Comparison of ENCODE assay signal across 9 cellular contexts in genomic region chr15:92803852-92804609, GRCh38.
DNase-seq lines count a peak whose midpoint lies in the region; ATAC-seq, FAIRE-seq and TF ChIP-seq lines count a peak whose summit lies in the region.
"Had no signal": no experiment of that assay in that cellular context is flagged by ENCODE, and none has a peak within 500 bp of the region (broad histone marks: within the 10 kb centered on the region; RNA-seq: fewer than 3 reads in every experiment).

No MANE protein-coding gene starts in this region.

- H2BK15ac ChIP-seq in IMR-90 (ENCODE audit: low read depth, low read length): peak overlapping the region; percentile 3; the same call in 2 of the 3 replicates

- H3K9ac ChIP-seq in IMR-90 (ENCODE audit: low read depth, low read length): 0 out of 2 replicates have a peak overlapping the region, but pooled peaks have one; percentile 2

- H4K8ac ChIP-seq in IMR-90 (ENCODE audit: low read depth in 2 of 2, low read length in 2 of 2): peak overlapping the region; percentile 2 to 83; a peak in 3 of 4 replicates

- POLR2A ChIA-PET in IMR-90 (lab: Charles Lee; ENCODE audit: unreplicated experiment): interaction anchor here (0.9 to 1.4 kb wide), 4 partner anchors 16 to 166 kb away, joined by 3 to 16 read pairs (median 7); no protein-coding TSS in a partner anchor

- H2AK5ac ChIP-seq in IMR-90 (ENCODE audit: low read depth, low read length): peak overlapping the region; percentile 26; the same call in 1 of the 2 replicates

- peaks cover 9 to 26% of the 10 kb centered on the region in 2 experiments; a peak in 3 of 4 replicates for H3K79me1 ChIP-seq in IMR-90 (ENCODE audit: low read depth in 1 of 2, low read length in 2 of 2)

- no peaks in the 10 kb centered on the region for H4K20me1 ChIP-seq in IMR-90 (ENCODE audit: insufficient read depth, low read length)

- WGBS in IMR-90 (ENCODE audit: extremely low coverage in 2 of 2, insufficient read length in 1 of 2), 2 experiments: no CpG with 5 or more reads among the region's 5 CpGs
- 13% methylated on average over 4 of the region's 5 CpGs for WGBS in right lobe of liver (ENCODE audit: insufficient coverage, low coverage, low lambda C conversion rate, missing lambda C conversion rate)

- FAIRE-seq in bronchial epithelial cell (lab: Jason Lieb, UNC): no peak
- FAIRE-seq: islet of Langerhans had no signal

- ATAC-seq in GM21367 (IDR thresholded peaks at IDR 0.05; ENCODE audit: unreplicated experiment) (peak; percentile 33), IMR-90 (ENCODE audit: low read depth) (peak; percentile 88), right lobe of liver (peak; percentile 60 to 80 (median 76)), GM19397 (IDR thresholded peaks at IDR 0.05; ENCODE audit: unreplicated experiment) (no peak)

- intact Hi-C loops in IMR-90 (cut with micrococcal nuclease) (loop anchor here (1.0 to 10.0 kb wide), 2 partner anchors 78 to 191 kb away; no protein-coding TSS in a partner anchor), right lobe of liver (cut with DNase I) (loop anchor here in 1 of 2 donors (5.0 kb wide), 1 partner anchor 113 kb away; no protein-coding TSS in a partner anchor)

- H3K9me1 ChIP-seq in IMR-90 (ENCODE audit: insufficient read depth, low read length): no peaks in the 10 kb centered on the region

- no peak overlapping the region for H3K4me3 ChIP-seq in IMR-90 (ENCODE audit: insufficient read depth, low read depth, low read length)
- H3K4me3 ChIP-seq in bronchial epithelial cell (ENCODE audit: low read depth, low read length): no peak overlapping the region
- H3K4me3 ChIP-seq in right lobe of liver: no peak overlapping the region

- peak overlapping the region; percentile 93 for H4K91ac ChIP-seq in IMR-90 (ENCODE audit: insufficient read depth, low read depth, low read length)

- peak overlapping the region; percentile 75 for H3K18ac ChIP-seq in IMR-90 (ENCODE audit: low read depth, low read length)

- H3K56ac ChIP-seq in IMR-90 (ENCODE audit: extremely low read depth, insufficient read depth, low read length): peak overlapping the region; percentile 34; the same call in 1 of the 2 replicates

- no TSS peak for BruUV-seq in IMR-90 (replicated peaks; lab: Mats Ljungman, UMichigan)

- no peak for TF ChIP-seq CTCF in IMR-90 (conservative IDR thresholded peaks at IDR 0.05; ENCODE audit: low read depth, low read length)
- TF ChIP-seq CTCF in bronchial epithelial cell (IDR thresholded peaks at IDR 0.05; ENCODE audit: insufficient read depth, low read length, severe bottlenecking): no peak
- TF ChIP-seq CTCF in right lobe of liver (IDR thresholded peaks at IDR 0.05): no peak

- CTCF ChIA-PET in IMR-90 (lab: Yijun Ruan, JAX): interaction anchor here (0.7 to 1.2 kb wide), 2 partner anchors 114 to 144 kb away, joined by 4 read pairs; no protein-coding TSS in a partner anchor

- peak overlapping the region; percentile 92 for H2BK20ac ChIP-seq in IMR-90 (ENCODE audit: low read depth, low read length)

- H3K27me3 ChIP-seq in IMR-90 (ENCODE audit: control insufficient read depth, insufficient read depth, low read length) (no peaks in the 10 kb centered on the region), bronchial epithelial cell (ENCODE audit: control insufficient read depth, insufficient read depth, low read length) (no peaks in the 10 kb centered on the region), right lobe of liver (no peaks in the 10 kb centered on the region)

- H2AK9ac ChIP-seq in IMR-90 (replicated peaks; ENCODE audit: low read depth, low read length, poor library complexity): peak overlapping the region; percentile 4

- H3K4me1 ChIP-seq in IMR-90 (ENCODE audit: control insufficient read depth, insufficient read depth, low read length): peaks cover 18% of the 10 kb centered on the region
- H3K4me1 ChIP-seq in right lobe of liver: peaks cover 0 to 22% (median 10%) of the 10 kb centered on the region in 4 donors

- H3K27ac ChIP-seq in IMR-90 (ENCODE audit: insufficient read depth, low read length): peak overlapping the region; percentile 72; the same call in 1 of the 2 replicates
- H3K27ac ChIP-seq in right lobe of liver: peak overlapping the region; percentile 93 to 100 (median 100)

- no peak overlapping the region for H2AFZ ChIP-seq in IMR-90 (replicated peaks; ENCODE audit: low read length, poor library complexity)

- peak overlapping the region; percentile 99 for H2BK5ac ChIP-seq in IMR-90 (ENCODE audit: low read depth, low read length, poor library complexity, severe bottlenecking)

- H4K5ac ChIP-seq in IMR-90 (ENCODE audit: low read depth, low read length): peak overlapping the region; percentile 70

- dilution Hi-C loops in IMR-90 (cut with HindIII; ENCODE audit: low sequenced_read_pairs, unreplicated experiment): loop anchor here (25.0 kb wide), 1 partner anchor 133 kb away; no protein-coding TSS in a partner anchor

- TF ChIP-seq RAD21 in IMR-90 (IDR thresholded peaks at IDR 0.05; ENCODE audit: low read length): peak; percentile 24

- H3K9me3 ChIP-seq in IMR-90 (ENCODE audit: control insufficient read depth, insufficient read depth, low read length) (no peaks in the 10 kb centered on the region), right lobe of liver (no peaks in the 10 kb centered on the region)

- in situ Hi-C loops in IMR-90 (cut with MboI; ENCODE audit: low sequenced_read_pairs): loop anchor here (5.0 to 25.0 kb wide), 2 partner anchors 108 to 1817 kb away; partner anchors contain the start of gene PRC1

- H3K4ac ChIP-seq in IMR-90 (ENCODE audit: low read depth, low read length): peak overlapping the region; percentile 99

- peak overlapping the region; percentile 77; the same call in 1 of the 2 replicates for H3K23ac ChIP-seq in IMR-90 (ENCODE audit: low read depth, low read length)

- DNase-seq in AG08395 (ENCODE audit: low spot score) (peak; percentile 88), IMR-90 (peak; percentile 100), UCSD-AML1 (lab: John Stamatoyannopoulos, UW; ENCODE audit: unreplicated experiment) (peak; percentile 81), bronchial epithelial cell (ENCODE audit: low read depth) (peak; percentile 100), right lobe of liver (peak in 2 of 3 donors; percentile 71 to 78)
- peak; percentile 68 to 84 for DNase-seq in stimulated activated CD4-positive, alpha-beta T cell treated with anti-CD3 and anti-CD28 coated beads, Interleukin-4, amount 100 ng/mL, for 48 hours (ENCODE audit: low read depth in 2 of 2)

- peak; percentile 53; the same call in 1 of the 2 replicates for TF ChIP-seq POLR2A in IMR-90 (IDR thresholded peaks at IDR 0.05; ENCODE audit: low read depth, low read length)
- peak; percentile 54 for TF ChIP-seq POLR2A in right lobe of liver (IDR thresholded peaks at IDR 0.05)

- peak overlapping the region; percentile 81 for H3K14ac ChIP-seq in IMR-90 (replicated peaks; ENCODE audit: low read depth, low read length)

- peak overlapping the region; percentile 26; the same call in 1 of the 2 replicates for H3K4me2 ChIP-seq in IMR-90 (ENCODE audit: low read depth, low read length)

- H3K36me3 ChIP-seq in IMR-90 (ENCODE audit: control insufficient read depth, insufficient read depth, low read length) (no peaks in the 10 kb centered on the region), bronchial epithelial cell (ENCODE audit: control insufficient read depth, insufficient read depth, low read length) (no peaks in the 10 kb centered on the region), right lobe of liver (no peaks in the 10 kb centered on the region)

- peak overlapping the region; percentile 95 for H2BK120ac ChIP-seq in IMR-90 (ENCODE audit: low read depth, low read length)

TF ChIP-seq in IMR-90, 13 proteins besides CTCF, POLR2A, EP300 and RAD21:
- no peak for TF ChIP-seq MXI1 (IDR thresholded peaks at IDR 0.05; ENCODE audit: borderline replicate concordance, low read depth, low read length)
- TF ChIP-seq MAFK (IDR thresholded peaks at IDR 0.05; ENCODE audit: low read depth, low read length): peak; percentile 27; the same call in 1 of the 2 replicates
- no peak; the same call in 1 of the 2 replicates for TF ChIP-seq BHLHE40 (IDR thresholded peaks at IDR 0.05; ENCODE audit: low read depth, low read length)
- TF ChIP-seq RCOR1 (IDR thresholded peaks at IDR 0.05; ENCODE audit: insufficient replicate concordance, low read length): no peak
- peak; percentile 97 for TF ChIP-seq MAZ (IDR thresholded peaks at IDR 0.05; ENCODE audit: borderline replicate concordance, low read depth, low read length)
- no peak for TF ChIP-seq ELK1 (IDR thresholded peaks at IDR 0.05; ENCODE audit: borderline replicate concordance, low read depth, low read length)
- peak; percentile 100 for TF ChIP-seq CEBPB (IDR thresholded peaks at IDR 0.05; ENCODE audit: low read depth, low read length)
- TF ChIP-seq USF2 (IDR thresholded peaks at IDR 0.05; ENCODE audit: low read depth, low read length): peak; percentile 66
- peak; percentile 98 for TF ChIP-seq FOS (IDR thresholded peaks at IDR 0.05; ENCODE audit: low read depth, low read length)
- peak; percentile 12; the same call in 1 of the 2 replicates for TF ChIP-seq SMC3 (IDR thresholded peaks at IDR 0.05; ENCODE audit: low read depth, low read length)
- peak; percentile 91 for TF ChIP-seq NFE2L2 (IDR thresholded peaks at IDR 0.05; ENCODE audit: low read depth, low read length)
- no peak for TF ChIP-seq CHD1 (IDR thresholded peaks at IDR 0.05; ENCODE audit: low read depth, low read length)
- TF ChIP-seq RFX5 (IDR thresholded peaks at IDR 0.05; ENCODE audit: low read depth, low read length): no peak
TF ChIP-seq in IMR-90: peak in this region for 7.
